In genomic region chr20:59030911-59031310, GRCh38 we compare ENCODE assay signal across 8 cellular contexts. TPM values are rescaled to one million over a fixed set of nuclear protein-coding genes. Genes with fewer than 3 reads are reported as not detected.
DNase-seq lines count a peak whose midpoint lies in the region; ATAC-seq, FAIRE-seq and TF ChIP-seq lines count a peak whose summit lies in the region.
"Had no signal": no experiment of that assay in that cellular context is flagged by ENCODE, and none has a peak within 500 bp of the region (broad histone marks: within the 10 kb centered on the region; RNA-seq: fewer than 3 reads in every experiment).

No MANE protein-coding gene starts in this region.

- H2AFZ ChIP-seq in H9 (ENCODE audit: low read length) = no peak overlapping the region

- no peak overlapping the region for H2BK15ac ChIP-seq in H9 (ENCODE audit: low read depth, low read length)

- WGBS in H9 (ENCODE audit: extremely low coverage, insufficient read length, low lambda C conversion rate) = no CpG with 5 or more reads among the region's 2 CpGs
- WGBS in gastroesophageal sphincter (ENCODE audit: low coverage in 1 of 2), 2 donors = 17 to 60% methylated on average over 1 to 2 of the region's 2 CpGs
- WGBS in small intestine, 3 donors = 38 to 44% (median 43%) methylated on average over 2 of the region's 2 CpGs

- no peak overlapping the region for H3K4ac ChIP-seq in H9 (ENCODE audit: low read depth, low read length)

- H3K4me2 ChIP-seq in H9 (ENCODE audit: insufficient read depth, insufficient read length, low read length) = peak overlapping the region; percentile 87

- no peak overlapping the region for H3K27ac ChIP-seq in H9 (ENCODE audit: insufficient read length, low read depth, low read length)
- H3K27ac ChIP-seq in gastroesophageal sphincter = peak overlapping the region in 2 of 4 donors; percentile 90 to 92
- peak overlapping the region; percentile 96 to 97 for H3K27ac ChIP-seq in small intestine (ENCODE audit: low read depth in 1 of 2, low read length in 1 of 2)

- H3K36me3 Mint-ChIP-seq in H9 (ENCODE audit: insufficient read depth in 1 of 3, low read depth in 3 of 3) (peaks cover 33 to 71% (median 60%) of the 10 kb centered on the region in 3 experiments), T-helper 17 cell (ENCODE audit: low read depth) (peaks cover 14% of the 10 kb centered on the region)

- H3K14ac ChIP-seq in H9 (ENCODE audit: insufficient read depth, low read length) = no peak overlapping the region

- no peak overlapping the region for H4K8ac ChIP-seq in H9 (replicated peaks; ENCODE audit: insufficient read length, low read depth, low read length)

- H3K23ac ChIP-seq in H9 (ENCODE audit: insufficient read length, low read depth, low read length) = no peak overlapping the region

- DNase-seq in H9 (no peak), T-helper 17 cell (no peak), small intestine (no peak), C1 segment of cervical spinal cord (lab: John Stamatoyannopoulos, UW) (no peak), NCI-H128 (lab: John Stamatoyannopoulos, UW; ENCODE audit: unreplicated experiment) (no peak)
- DNase-seq: HCEC 1CT had no signal

- peaks cover 3% of the 10 kb centered on the region for H3K4me1 ChIP-seq in H9 (ENCODE audit: insufficient read depth, low read length)
- peaks cover 11 to 63% (median 23%) of the 10 kb centered on the region in 3 donors for H3K4me1 ChIP-seq in gastroesophageal sphincter
- peaks cover 0 to 12% of the 10 kb centered on the region in 2 donors for H3K4me1 ChIP-seq in small intestine (ENCODE audit: control insufficient read depth in 2 of 2, insufficient read depth in 1 of 2, low read depth in 1 of 2, low read length in 1 of 2)

- H2BK120ac ChIP-seq in H9 (ENCODE audit: low read depth, low read length, poor library complexity, severe bottlenecking) = no peak overlapping the region

- H3K4me3 ChIP-seq in gastroesophageal sphincter (peak overlapping the region; percentile 67 to 80), small intestine (ENCODE audit: low read depth in 1 of 2, low read length in 2 of 2) (peak overlapping the region in 1 of 2 donors; percentile 83)

- no peaks in the 10 kb centered on the region for H3K79me1 ChIP-seq in H9 (ENCODE audit: insufficient read depth, low read depth, low read length, poor library complexity, severe bottlenecking)

- no peak overlapping the region for H2AK5ac ChIP-seq in H9 (ENCODE audit: insufficient read length, low read length)

- TF ChIP-seq POLR2A in gastroesophageal sphincter (IDR thresholded peaks at IDR 0.05) = no peak

- peaks cover 8% of the 10 kb centered on the region for H3K23me2 ChIP-seq in H9 (ENCODE audit: insufficient read length, low read depth, low read length, poor library complexity, severe bottlenecking)

- ATAC-seq in T-helper 17 cell (no peak), gastroesophageal sphincter (no peak), GM18870 (IDR thresholded peaks at IDR 0.05; ENCODE audit: unreplicated experiment) (no peak)

- TF ChIP-seq CTCF in H9 (conservative IDR thresholded peaks at IDR 0.05) (no peak), gastroesophageal sphincter (IDR thresholded peaks at IDR 0.05) (no peak)

- H3K27ac Mint-ChIP-seq in H9 = no peak overlapping the region
- H3K27ac Mint-ChIP-seq in T-helper 17 cell = peak overlapping the region; percentile 94

- H2BK5ac ChIP-seq in H9 (ENCODE audit: insufficient read length, low read length) = no peak overlapping the region

- peaks cover 34% of the 10 kb centered on the region for H3K27me3 Mint-ChIP-seq in H9 (ENCODE audit: low read depth)
- no peaks in the 10 kb centered on the region for H3K27me3 Mint-ChIP-seq in T-helper 17 cell

- H3K79me2 ChIP-seq in H9 (ENCODE audit: insufficient read depth, low read length) = peaks cover 4% of the 10 kb centered on the region; the same call in 1 of the 2 replicates

- H3K4me3 Mint-ChIP-seq in H9 = peak overlapping the region; percentile 93 to 94; a peak in 4 of 5 replicates
- peak overlapping the region; percentile 93 for H3K4me3 Mint-ChIP-seq in T-helper 17 cell

- no peak overlapping the region for H3K56ac ChIP-seq in H9 (ENCODE audit: insufficient read length, low read depth, low read length)

- H3K9me3 ChIP-seq in H9 (ENCODE audit: control insufficient read depth, low read depth, low read length) (no peaks in the 10 kb centered on the region), T-helper 17 cell (ENCODE audit: control insufficient read depth, low read length, poor library complexity, severe bottlenecking) (no peaks in the 10 kb centered on the region), gastroesophageal sphincter (no peaks in the 10 kb centered on the region), small intestine (ENCODE audit: control insufficient read depth, low read depth) (no peaks in the 10 kb centered on the region)

- H3K4me1 Mint-ChIP-seq in H9 (peaks cover 22 to 30% of the 10 kb centered on the region in 2 experiments), T-helper 17 cell (peaks cover 48% of the 10 kb centered on the region)

- H4K5ac ChIP-seq in H9 (ENCODE audit: insufficient read length, low read depth, low read length) = no peak overlapping the region

- no peaks in the 10 kb centered on the region for H4K20me1 ChIP-seq in H9 (ENCODE audit: control insufficient read depth, insufficient read depth, insufficient read length)

- no peak for FAIRE-seq in small intestine (lab: Jason Lieb, UNC)

- H3T11ph ChIP-seq in H9 (ENCODE audit: low read length) = no peak overlapping the region

- no peaks in the 10 kb centered on the region for H3K9me3 Mint-ChIP-seq in H9

- no peak overlapping the region for H2BK20ac ChIP-seq in H9 (ENCODE audit: low read depth, low read length, poor library complexity, severe bottlenecking)

- H3K36me3 ChIP-seq in gastroesophageal sphincter (peaks cover 4 to 55% of the 10 kb centered on the region in 2 donors), small intestine (ENCODE audit: control insufficient read depth in 2 of 2, insufficient read depth in 2 of 2, low read length in 2 of 2) (peaks cover 10 to 12% of the 10 kb centered on the region in 2 donors)

- H3K18ac ChIP-seq in H9 (ENCODE audit: insufficient read length, low read depth, low read length) = no peak overlapping the region

- TF ChIP-seq EP300 in gastroesophageal sphincter (IDR thresholded peaks at IDR 0.05) = no peak

- H3K27me3 ChIP-seq in H9 (ENCODE audit: insufficient read depth, low read length) (no peaks in the 10 kb centered on the region), gastroesophageal sphincter (no peaks in the 10 kb centered on the region), small intestine (ENCODE audit: control insufficient read depth in 2 of 2, insufficient read depth in 2 of 2, low read length in 2 of 2) (no peaks in the 10 kb centered on the region)

- H3K9ac ChIP-seq in H9 (ENCODE audit: extremely low read depth, insufficient read length, low read length) = no peak overlapping the region

- no peak overlapping the region for H2BK12ac ChIP-seq in H9 (ENCODE audit: insufficient read length, low read depth, low read length)

- no peak overlapping the region for H4K91ac ChIP-seq in H9 (ENCODE audit: insufficient read length, low read depth, low read length)

RNA-seq across cellular contexts. Expression of gene ATP5F1E, which starts 1.2 kb away (rescaled TPM):
- total RNA-seq in H9 (2021) (47.4 and 52.7 TPM in 2 replicates), T-helper 17 cell (10 to 100 TPM; 57.8 to 84.0 TPM), gastroesophageal sphincter (10 to 100 TPM; 23.1 to 40.6 (median 35.4) TPM)
- 10 to 100 TPM; 49.6 to 73.8 (median 65.8) TPM for polyA plus RNA-seq in small intestine

RNA-seq across cellular contexts. Expression of gene PRELID3B, which starts 11.7 kb away (rescaled TPM):
- total RNA-seq in H9 (2021) (52.6 and 56.5 TPM in 2 replicates), T-helper 17 cell (10 to 100 TPM; 53.8 to 72.6 TPM), gastroesophageal sphincter (10 to 100 TPM; 35.1 to 60.8 (median 40.0) TPM)
- polyA plus RNA-seq in small intestine = 100 to 1,000 TPM in 2 of 3 donors, 10 to 100 TPM in 1; 74.3 to 120 (median 114) TPM

RNA-seq across cellular contexts. Expression of gene TUBB1, which starts 11.7 kb away (rescaled TPM):
- total RNA-seq in H9 (2021) = not detected in 2 replicates
- 100 to 1,000 TPM in 1 of 2 donors, 10 to 100 TPM in 1; 14.0 to 483 TPM for total RNA-seq in T-helper 17 cell
- under 1 TPM in 1 of 4 donors, not detected in 3; 0.15 TPM for total RNA-seq in gastroesophageal sphincter
- under 1 TPM in 1 of 3 donors, not detected in 2; 0.01 TPM for polyA plus RNA-seq in small intestine

RNA-seq across cellular contexts. Expression of gene CTSZ, which starts 23.9 kb away (rescaled TPM):
- total RNA-seq in H9 (2021) (35.7 and 37.6 TPM in 2 replicates), T-helper 17 cell (10 to 100 TPM; 27.4 to 30.1 TPM), gastroesophageal sphincter (100 to 1,000 TPM; 167 to 222 (median 176) TPM)
- polyA plus RNA-seq in small intestine = 100 to 1,000 TPM; 180 to 277 (median 185) TPM

RNA-seq across cellular contexts. Expression of gene NELFCD, which starts 49.9 kb away (rescaled TPM):
- total RNA-seq in H9 (2021) (53.5 and 57.8 TPM in 2 replicates), T-helper 17 cell (10 to 100 TPM; 71.0 to 82.3 TPM), gastroesophageal sphincter (10 to 100 TPM; 26.5 to 48.6 (median 36.1) TPM)
- polyA plus RNA-seq in small intestine = 10 to 100 TPM; 29.5 to 45.2 (median 44.4) TPM

Comparison
In these comparisons a context has a peak if more than half of its experiments do, and no peak if none do; other contexts are left out.
1. RNA of gene TUBB1, which starts 11.7 kb away (total RNA-seq): 14.0 to 483 TPM in T-helper 17 cell; not detected in H9 and 0.15 TPM in gastroesophageal sphincter; every median in the first group is over 10 times any median in the second.